In genomic region chr3:196965804-196966173, GRCh38 we compare ENCODE assay signal across 1 cellular context.
TF ChIP-seq lines count a peak whose summit lies in the region.

No MANE protein-coding gene starts in this region.

TF ChIP-seq in HepG2, 621 proteins besides CTCF, POLR2A, EP300 and RAD21 (continued from another document):
- TF ChIP-seq, protein P1, sequence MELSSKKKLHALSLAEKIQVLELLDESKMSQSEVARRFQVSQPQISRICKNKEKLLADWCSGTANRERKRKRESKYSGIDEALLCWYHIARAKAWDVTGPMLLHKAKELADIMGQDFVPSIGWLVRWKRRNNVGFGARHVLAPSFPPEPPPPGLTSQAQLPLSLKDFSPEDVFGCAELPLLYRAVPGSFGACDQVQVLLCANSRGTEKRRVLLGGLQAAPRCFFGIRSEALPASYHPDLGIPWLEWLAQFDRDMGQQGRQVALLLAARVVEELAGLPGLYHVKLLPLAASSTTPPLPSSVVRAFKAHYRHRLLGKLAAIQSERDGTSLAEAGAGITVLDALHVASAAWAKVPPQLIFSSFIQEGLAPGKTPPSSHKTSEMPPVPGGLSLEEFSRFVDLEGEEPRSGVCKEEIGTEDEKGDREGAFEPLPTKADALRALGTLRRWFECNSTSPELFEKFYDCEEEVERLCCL (CRISPR knock-in tag; IDR thresholded peaks at IDR 0.05; ENCODE audit: borderline replicate concordance) = peak; percentile 65; the same call in 1 of the 2 replicates
- TF ChIP-seq ZFX (CRISPR knock-in tag; IDR thresholded peaks at IDR 0.05; ENCODE audit: low read depth) (peak; percentile 44; the same call in 1 of the 2 replicates), SIN3B (IDR thresholded peaks at IDR 0.05; ENCODE audit: low read length) (no peak), MIER3 (CRISPR knock-in tag; IDR thresholded peaks at IDR 0.05; ENCODE audit: borderline replicate concordance) (no peak), ZNF549 (CRISPR knock-in tag; IDR thresholded peaks at IDR 0.05) (no peak)
